1 cellular context compared by ENCODE assay signal in genomic region chr11:3977078-3977477, GRCh38.
TF ChIP-seq lines count a peak whose summit lies in the region.

No MANE protein-coding gene starts in this region.

TF ChIP-seq in K562, 482 proteins besides CTCF, POLR2A, EP300 and RAD21 (continued from another document and continues in another):
- TF ChIP-seq, protein P1, sequence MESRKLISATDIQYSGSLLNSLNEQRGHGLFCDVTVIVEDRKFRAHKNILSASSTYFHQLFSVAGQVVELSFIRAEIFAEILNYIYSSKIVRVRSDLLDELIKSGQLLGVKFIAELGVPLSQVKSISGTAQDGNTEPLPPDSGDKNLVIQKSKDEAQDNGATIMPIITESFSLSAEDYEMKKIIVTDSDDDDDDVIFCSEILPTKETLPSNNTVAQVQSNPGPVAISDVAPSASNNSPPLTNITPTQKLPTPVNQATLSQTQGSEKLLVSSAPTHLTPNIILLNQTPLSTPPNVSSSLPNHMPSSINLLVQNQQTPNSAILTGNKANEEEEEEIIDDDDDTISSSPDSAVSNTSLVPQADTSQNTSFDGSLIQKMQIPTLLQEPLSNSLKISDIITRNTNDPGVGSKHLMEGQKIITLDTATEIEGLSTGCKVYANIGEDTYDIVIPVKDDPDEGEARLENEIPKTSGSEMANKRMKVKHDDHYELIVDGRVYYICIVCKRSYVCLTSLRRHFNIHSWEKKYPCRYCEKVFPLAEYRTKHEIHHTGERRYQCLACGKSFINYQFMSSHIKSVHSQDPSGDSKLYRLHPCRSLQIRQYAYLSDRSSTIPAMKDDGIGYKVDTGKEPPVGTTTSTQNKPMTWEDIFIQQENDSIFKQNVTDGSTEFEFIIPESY (CRISPR knock-in tag; IDR thresholded peaks at IDR 0.05) = no peak
- TF ChIP-seq ZNF384 (IDR thresholded peaks at IDR 0.05; ENCODE audit: low read depth, low read length) (no peak), NFYB (IDR thresholded peaks at IDR 0.05; ENCODE audit: extremely low read depth, insufficient read length) (no peak), IRF2 (CRISPR knock-in tag; IDR thresholded peaks at IDR 0.05) (no peak), ESRRA (IDR thresholded peaks at IDR 0.05; ENCODE audit: borderline replicate concordance, low read depth) (no peak), RHOXF2B (CRISPR knock-in tag; conservative IDR thresholded peaks at IDR 0.05) (no peak), TCF3 (CRISPR knock-in tag; IDR thresholded peaks at IDR 0.05) (0 out of 2 replicates have a peak, but pooled peaks have one; percentile 48), ZNF232 (CRISPR knock-in tag; IDR thresholded peaks at IDR 0.05) (no peak), ILK (tag; IDR thresholded peaks at IDR 0.05; ENCODE audit: borderline replicate concordance, low read depth) (no peak), TBL1XR1 (IDR thresholded peaks at IDR 0.05; ENCODE audit: low read length in 2 of 2) (no peak), RBM17 (IDR thresholded peaks at IDR 0.05; ENCODE audit: borderline replicate concordance, low read depth, low read length) (no peak), HSF4 (CRISPR knock-in tag; IDR thresholded peaks at IDR 0.05; ENCODE audit: borderline replicate concordance) (no peak), ARID3B (CRISPR knock-in tag; IDR thresholded peaks at IDR 0.05; ENCODE audit: borderline replicate concordance) (no peak), CSDE1 (IDR thresholded peaks at IDR 0.05) (no peak), KDM2B (CRISPR knock-in tag; IDR thresholded peaks at IDR 0.05) (no peak), TRIM28 (IDR thresholded peaks at IDR 0.05) (no peak), ETS1 (conservative IDR thresholded peaks at IDR 0.05; ENCODE audit: control insufficient read depth, low read depth, low read length) (no peak), MAFF (IDR thresholded peaks at IDR 0.05; ENCODE audit: low read length) (peak; percentile 19; the same call in 1 of the 2 replicates), MBD1 (CRISPR knock-in tag; IDR thresholded peaks at IDR 0.05) (no peak), SRSF7 (optimal IDR thresholded peaks at IDR 0.05; ENCODE audit: low read depth, low read length) (no peak), SNRNP70 (optimal IDR thresholded peaks at IDR 0.05; ENCODE audit: low read depth, low read length) (no peak), NONO (IDR thresholded peaks at IDR 0.05; ENCODE audit: low read depth in 2 of 2, low read length in 1 of 2) (no peak), STAG1 (CRISPR knock-in tag; IDR thresholded peaks at IDR 0.05; ENCODE audit: borderline replicate concordance) (no peak), HNRNPLL (IDR thresholded peaks at IDR 0.05; ENCODE audit: low read depth, low read length, poor library complexity, severe bottlenecking) (no peak), ZBTB17 (CRISPR knock-in tag; IDR thresholded peaks at IDR 0.05) (no peak), ELF1 (tag; IDR thresholded peaks at IDR 0.05) (no peak), SMARCB1 (IDR thresholded peaks at IDR 0.05; ENCODE audit: insufficient read length, low read depth) (no peak), HIVEP1 (CRISPR knock-in tag; IDR thresholded peaks at IDR 0.05) (no peak), MEIS2 (IDR thresholded peaks at IDR 0.05; ENCODE audit: partially characterized antibody) (peak; percentile 61), ZZZ3 (IDR thresholded peaks at IDR 0.05) (no peak), SIRT6 (IDR thresholded peaks at IDR 0.05; ENCODE audit: low read depth, low read length) (no peak), MIER1 (IDR thresholded peaks at IDR 0.05; ENCODE audit: low read depth) (no peak), LARP7 (IDR thresholded peaks at IDR 0.05) (no peak), BRF2 (IDR thresholded peaks at IDR 0.05; ENCODE audit: borderline replicate concordance, insufficient read depth, insufficient read length) (no peak), ZKSCAN8 (CRISPR knock-in tag; IDR thresholded peaks at IDR 0.05) (no peak), NRF1 (conservative IDR thresholded peaks at IDR 0.05 in 1 of 2, IDR thresholded peaks at IDR 0.05 in 1 of 2) (no peak), CBFA2T3 (IDR thresholded peaks at IDR 0.05) (peak; percentile 44), ELF2 (CRISPR knock-in tag; IDR thresholded peaks at IDR 0.05) (no peak), CBX8 (IDR thresholded peaks at IDR 0.05; ENCODE audit: borderline replicate concordance, extremely low read depth, low read depth, low read length, poor library complexity, severe bottlenecking) (no peak), FOXJ2 (tag; IDR thresholded peaks at IDR 0.05) (no peak), ILF3 (IDR thresholded peaks at IDR 0.05; ENCODE audit: borderline replicate concordance) (no peak), ASH1L (IDR thresholded peaks at IDR 0.05; ENCODE audit: borderline replicate concordance, low read depth, partially characterized antibody) (no peak), CHAMP1 (IDR thresholded peaks at IDR 0.05) (no peak)
- TF ChIP-seq, protein P2, sequence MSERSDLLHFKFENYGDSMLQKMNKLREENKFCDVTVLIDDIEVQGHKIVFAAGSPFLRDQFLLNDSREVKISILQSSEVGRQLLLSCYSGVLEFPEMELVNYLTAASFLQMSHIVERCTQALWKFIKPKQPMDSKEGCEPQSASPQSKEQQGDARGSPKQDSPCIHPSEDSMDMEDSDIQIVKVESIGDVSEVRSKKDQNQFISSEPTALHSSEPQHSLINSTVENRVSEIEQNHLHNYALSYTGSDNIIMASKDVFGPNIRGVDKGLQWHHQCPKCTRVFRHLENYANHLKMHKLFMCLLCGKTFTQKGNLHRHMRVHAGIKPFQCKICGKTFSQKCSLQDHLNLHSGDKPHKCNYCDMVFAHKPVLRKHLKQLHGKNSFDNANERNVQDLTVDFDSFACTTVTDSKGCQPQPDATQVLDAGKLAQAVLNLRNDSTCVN (CRISPR knock-in tag; IDR thresholded peaks at IDR 0.05) = no peak
- TF ChIP-seq, protein P3, sequence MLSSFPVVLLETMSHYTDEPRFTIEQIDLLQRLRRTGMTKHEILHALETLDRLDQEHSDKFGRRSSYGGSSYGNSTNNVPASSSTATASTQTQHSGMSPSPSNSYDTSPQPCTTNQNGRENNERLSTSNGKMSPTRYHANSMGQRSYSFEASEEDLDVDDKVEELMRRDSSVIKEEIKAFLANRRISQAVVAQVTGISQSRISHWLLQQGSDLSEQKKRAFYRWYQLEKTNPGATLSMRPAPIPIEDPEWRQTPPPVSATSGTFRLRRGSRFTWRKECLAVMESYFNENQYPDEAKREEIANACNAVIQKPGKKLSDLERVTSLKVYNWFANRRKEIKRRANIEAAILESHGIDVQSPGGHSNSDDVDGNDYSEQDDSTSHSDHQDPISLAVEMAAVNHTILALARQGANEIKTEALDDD (IDR thresholded peaks at IDR 0.05) = no peak
- TF ChIP-seq, protein P4, sequence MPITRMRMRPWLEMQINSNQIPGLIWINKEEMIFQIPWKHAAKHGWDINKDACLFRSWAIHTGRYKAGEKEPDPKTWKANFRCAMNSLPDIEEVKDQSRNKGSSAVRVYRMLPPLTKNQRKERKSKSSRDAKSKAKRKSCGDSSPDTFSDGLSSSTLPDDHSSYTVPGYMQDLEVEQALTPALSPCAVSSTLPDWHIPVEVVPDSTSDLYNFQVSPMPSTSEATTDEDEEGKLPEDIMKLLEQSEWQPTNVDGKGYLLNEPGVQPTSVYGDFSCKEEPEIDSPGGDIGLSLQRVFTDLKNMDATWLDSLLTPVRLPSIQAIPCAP (CRISPR knock-in tag; IDR thresholded peaks at IDR 0.05; ENCODE audit: borderline replicate concordance) = no peak
- TF ChIP-seq, protein P5, sequence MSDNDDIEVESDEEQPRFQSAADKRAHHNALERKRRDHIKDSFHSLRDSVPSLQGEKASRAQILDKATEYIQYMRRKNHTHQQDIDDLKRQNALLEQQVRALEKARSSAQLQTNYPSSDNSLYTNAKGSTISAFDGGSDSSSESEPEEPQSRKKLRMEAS (CRISPR knock-in tag; IDR thresholded peaks at IDR 0.05) = no peak
- TF ChIP-seq, protein P6, sequence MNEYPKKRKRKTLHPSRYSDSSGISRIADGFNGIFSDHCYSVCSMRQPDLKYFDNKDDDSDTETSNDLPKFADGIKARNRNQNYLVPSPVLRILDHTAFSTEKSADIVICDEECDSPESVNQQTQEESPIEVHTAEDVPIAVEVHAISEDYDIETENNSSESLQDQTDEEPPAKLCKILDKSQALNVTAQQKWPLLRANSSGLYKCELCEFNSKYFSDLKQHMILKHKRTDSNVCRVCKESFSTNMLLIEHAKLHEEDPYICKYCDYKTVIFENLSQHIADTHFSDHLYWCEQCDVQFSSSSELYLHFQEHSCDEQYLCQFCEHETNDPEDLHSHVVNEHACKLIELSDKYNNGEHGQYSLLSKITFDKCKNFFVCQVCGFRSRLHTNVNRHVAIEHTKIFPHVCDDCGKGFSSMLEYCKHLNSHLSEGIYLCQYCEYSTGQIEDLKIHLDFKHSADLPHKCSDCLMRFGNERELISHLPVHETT (CRISPR knock-in tag; conservative IDR thresholded peaks at IDR 0.05 in 1 of 2, IDR thresholded peaks at IDR 0.05 in 1 of 2) = no peak
- TF ChIP-seq, protein P7, sequence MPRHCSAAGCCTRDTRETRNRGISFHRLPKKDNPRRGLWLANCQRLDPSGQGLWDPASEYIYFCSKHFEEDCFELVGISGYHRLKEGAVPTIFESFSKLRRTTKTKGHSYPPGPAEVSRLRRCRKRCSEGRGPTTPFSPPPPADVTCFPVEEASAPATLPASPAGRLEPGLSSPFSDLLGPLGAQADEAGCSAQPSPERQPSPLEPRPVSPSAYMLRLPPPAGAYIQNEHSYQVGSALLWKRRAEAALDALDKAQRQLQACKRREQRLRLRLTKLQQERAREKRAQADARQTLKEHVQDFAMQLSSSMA (CRISPR knock-in tag; IDR thresholded peaks at IDR 0.05) = no peak
